Comparison of ENCODE assay signal across 25 cellular contexts in genomic region chr1:227325195-227325594, GRCh38.
"Had no signal": no experiment of that assay in that cellular context is flagged by ENCODE, and none has a peak within 500 bp of the region (broad histone marks: within the 10 kb centered on the region; RNA-seq: fewer than 3 reads in every experiment).

No MANE protein-coding gene starts in this region.

- FAIRE-seq: astrocyte, bronchial epithelial cell, frontal cortex had no signal

- H3K4me3 ChIP-seq: coronary artery, dorsolateral prefrontal cortex had no signal

- H3K27ac ChIP-seq: brain microvascular endothelial cell, coronary artery, dorsolateral prefrontal cortex, WERI-Rb-1 had no signal

- H3K36me3 ChIP-seq: brain microvascular endothelial cell, WERI-Rb-1 had no signal

- DNase-seq: activated B cell treated with CpG ODN at 0.5 μM for 24 hours; activated CD4-positive, alpha-beta T cell treated with anti-CD3 and anti-CD28 coated beads for 48 hours; activated CD4-positive, alpha-beta T cell treated with anti-CD3 and anti-CD28 coated beads, Interleukin-2, amount 50 U/mL, for 1 hour; activated CD4-positive, alpha-beta T cell treated with anti-CD3 and anti-CD28 coated beads, Interleukin-2, amount 50 U/mL, for 48 hours; activated CD8-positive, alpha-beta memory T cell treated with anti-CD3 and anti-CD28 coated beads for 24 hours; activated CD8-positive, alpha-beta T cell treated with anti-CD3 and anti-CD28 coated beads for 36 hours; activated effector memory CD4-positive, alpha-beta T cell treated with Interleukin-2 at 50 U/mL for 16 hours; activated gamma-delta T cell treated with Interleukin-2 at 50 U/mL for 16 hours; activated naive CD4-positive, alpha-beta T cell treated with anti-CD3 and anti-CD28 coated beads, Interleukin-2, amount 50 U/mL, for 16 hours; activated naive CD4-positive, alpha-beta T cell treated with Interleukin-2 at 50 U/mL for 16 hours; activated T-cell treated with anti-CD3 and anti-CD28 coated beads, Interleukin-2, amount 50 U/mL, for 4 hours; amniotic stem cell; anterior cingulate cortex; brain microvascular endothelial cell; dorsolateral prefrontal cortex; effector memory CD4-positive, alpha-beta T cell; endodermal cell; foreskin fibroblast; head of caudate nucleus; T1000; WERI-Rb-1 had no signal

- H3K27me3 ChIP-seq: brain microvascular endothelial cell, dorsolateral prefrontal cortex had no signal
